Comparison of ENCODE assay signal across 8 cellular contexts in the genomic region with DNA sequence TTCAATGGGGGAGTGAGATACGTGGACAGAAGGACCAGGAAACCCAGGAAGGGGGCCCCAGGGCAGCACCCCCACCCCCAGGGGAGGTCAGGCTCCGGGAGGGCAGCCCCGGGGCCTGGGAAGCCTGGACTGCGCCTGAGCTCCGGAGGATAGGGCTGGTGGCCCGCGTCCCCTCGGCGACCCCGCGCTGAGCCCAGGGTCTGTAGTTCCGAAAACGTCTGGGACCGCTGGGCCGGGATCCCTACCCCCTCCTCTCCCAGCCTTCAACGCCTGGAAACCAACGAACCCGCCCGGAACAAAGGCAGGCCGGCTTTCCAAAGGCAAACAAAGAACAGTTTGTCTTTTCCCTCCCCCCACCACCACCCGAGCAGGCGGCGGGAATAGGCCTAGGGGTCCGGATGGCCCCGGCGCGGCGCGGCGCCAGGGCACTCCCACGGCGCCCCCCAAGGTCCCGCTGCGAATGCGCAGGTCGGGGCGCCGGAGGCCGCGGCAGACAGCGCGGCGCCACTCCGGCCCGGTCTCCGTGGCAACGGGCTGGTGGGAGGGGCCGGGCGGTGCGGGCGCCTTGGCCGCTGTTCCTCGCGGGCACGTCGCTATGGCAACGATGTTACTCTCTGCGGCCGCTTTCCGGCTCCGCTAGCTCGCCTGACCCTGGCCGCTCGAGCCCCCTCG. TPM values are rescaled to one million over a fixed set of nuclear protein-coding genes. Genes with fewer than 3 reads are reported as not detected.
A peak's percentile ranks its signal among the peaks of the same experiment; 100 is the strongest.
DNase-seq lines count a peak whose midpoint lies in the region; ATAC-seq and TF ChIP-seq lines count a peak whose summit lies in the region.

No MANE protein-coding gene starts in this region.

- H3K4me3 ChIP-seq in heart left ventricle = peak overlapping the region; percentile 24 to 63 (median 55)
- H3K4me3 ChIP-seq in transverse colon = peak overlapping the region; percentile 34 to 61 (median 42)

- peak overlapping the region; percentile 97 for H3K27ac ChIP-seq in C4-2B
- H3K27ac ChIP-seq in adipose tissue (ENCODE audit: low read depth, low read length) = peak overlapping the region; percentile 83
- H3K27ac ChIP-seq in heart left ventricle = peak overlapping the region; percentile 84 to 99 (median 92)
- peak overlapping the region; percentile 82 to 94 (median 90) for H3K27ac ChIP-seq in transverse colon

- TF ChIP-seq CTCF in C4-2B (conservative IDR thresholded peaks at IDR 0.05) (no peak), heart left ventricle (IDR thresholded peaks at IDR 0.05) (peak in 6 of 12 donors; percentile 11 to 48 (median 35)), transverse colon (IDR thresholded peaks at IDR 0.05) (peak in 1 of 5 experiments; percentile 18)

- H3K9me3 ChIP-seq in heart left ventricle (no peaks in the 10 kb centered on the region), transverse colon (no peaks in the 10 kb centered on the region)

- no peaks in the 10 kb centered on the region for H3K36me3 ChIP-seq in heart left ventricle
- no peaks in the 10 kb centered on the region for H3K36me3 ChIP-seq in transverse colon

- TF ChIP-seq POLR2A in heart left ventricle (IDR thresholded peaks at IDR 0.05) = peak in 1 of 2 donors; percentile 71
- TF ChIP-seq POLR2A in transverse colon (IDR thresholded peaks at IDR 0.05) = no peak

- peak; percentile 78 for ATAC-seq in GM21723 (IDR thresholded peaks at IDR 0.05; ENCODE audit: unreplicated experiment)
- peak; percentile 83 to 96 (median 92) for ATAC-seq in heart left ventricle

- DNase-seq in NCI-H1417 (lab: John Stamatoyannopoulos, UW) (peak; percentile 94 to 99 (median 95)), T follicular helper cell (ENCODE audit: low read depth) (peak; percentile 19), heart left ventricle (peak; percentile 91 to 95 (median 92)), posterior cingulate gyrus (peak; percentile 88 to 99 (median 92)), transverse colon (peak; percentile 92)

- 0 to 1% (median 1%) methylated on average over 39 to 65 of the region's 65 CpGs for WGBS in adipose tissue, 3 donors
- WGBS in heart left ventricle, 4 donors = 1 to 3% (median 1%) methylated on average over 19 to 65 of the region's 65 CpGs
- WGBS in transverse colon (ENCODE audit: low coverage in 1 of 2), 2 donors = 0 to 1% methylated on average over 6 to 21 of the region's 65 CpGs

- intact Hi-C loops in heart left ventricle (cut with DNase I) = loop anchor here in 4 of 10 donors (2.0 to 10.0 kb wide), 2 partner anchors 17 to 217 kb away; no protein-coding TSS in a partner anchor
- intact Hi-C loops in posterior cingulate gyrus (cut with DNase I) = no loop called here
- intact Hi-C loops in transverse colon (cut with DNase I; ENCODE audit: low total_unique reads) = no loop called here

- H3K27me3 ChIP-seq in heart left ventricle = peaks cover 0 to 3% (median 0%) of the 10 kb centered on the region in 9 donors
- no peaks in the 10 kb centered on the region for H3K27me3 ChIP-seq in transverse colon

- no peak for TF ChIP-seq EP300 in transverse colon (IDR thresholded peaks at IDR 0.05; ENCODE audit: low read depth)

- in situ Hi-C loops in transverse colon (cut with MboI; ENCODE audit: low pct_ligation_motif_present in 1 of 4, low pct_unique_long_range_greater_than_20kb in 1 of 4, low sequenced_read_pairs in 3 of 4) = no loop called here

- peaks cover 6 to 39% (median 21%) of the 10 kb centered on the region in 12 donors for H3K4me1 ChIP-seq in heart left ventricle
- peaks cover 13 to 43% (median 29%) of the 10 kb centered on the region in 4 donors for H3K4me1 ChIP-seq in transverse colon

RNA-seq across cellular contexts. Expression of a gene that starts 58.5 kb away (rescaled TPM):
- polyA plus RNA-seq in adipose tissue (not detected), heart left ventricle (not detected)
- total RNA-seq in heart left ventricle (not detected), transverse colon (not detected)

Comparison
In these comparisons a context has a peak if more than half of its experiments do, and no peak if none do; other contexts are left out.
1. Peak in every context shown above with its lines: DNase-seq, ATAC-seq, H3K4me3 ChIP-seq and H3K27ac ChIP-seq.
2. DNase-seq: peak in every context shown above with its lines; median percentile 95 in NCI-H1417; 92 in heart left ventricle; 92 in posterior cingulate gyrus; 92 in transverse colon; 19 in T follicular helper cell.